Comparison of ENCODE assay signal across 8 cellular contexts in the genomic region with DNA sequence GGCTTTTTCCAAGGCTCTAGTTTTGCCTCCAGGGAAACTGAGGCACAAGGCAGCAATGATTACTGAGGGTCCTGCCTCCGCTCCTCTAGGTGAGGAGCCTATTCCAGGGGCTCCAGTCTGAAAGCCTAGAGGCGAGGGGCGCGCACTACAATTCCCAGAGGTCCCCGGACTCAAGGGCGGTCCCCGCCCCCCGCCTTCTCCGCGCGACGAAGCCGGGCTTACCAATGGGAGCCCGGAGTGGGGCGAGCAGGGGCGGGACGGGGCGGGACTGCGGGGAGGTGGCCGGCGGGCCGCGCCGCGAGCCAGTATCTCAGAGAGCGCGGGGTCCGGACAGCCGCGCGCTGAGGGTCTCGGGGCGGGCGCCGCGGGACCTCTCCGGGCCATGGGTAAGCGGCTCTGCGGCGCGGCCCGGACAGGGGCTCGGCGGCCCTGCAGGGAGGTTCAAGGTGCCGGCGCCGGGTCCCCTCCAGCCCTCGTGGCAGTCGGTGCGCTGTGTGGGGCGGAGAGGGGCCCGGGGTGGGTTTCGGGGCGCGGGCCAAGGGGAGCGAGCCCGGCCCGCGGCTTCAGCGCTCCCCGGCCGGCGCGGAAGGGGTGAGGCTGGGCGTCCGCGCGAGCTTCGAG. TPM values are rescaled to one million over a fixed set of nuclear protein-coding genes. Genes with fewer than 3 reads are reported as not detected.
DNase-seq lines count a peak whose midpoint lies in the region; ATAC-seq and TF ChIP-seq lines count a peak whose summit lies in the region.

TSS of gene ARID5A (plus strand) at position 308 of the 621 bp plus-strand sequence. CDS start at position 383, 75 bp downstream.

- H3K4me3 ChIP-seq in urinary bladder (ENCODE audit: low read depth, low read length) = peak within 1 kb of the TSS; percentile 87

- H3K27me3 Mint-ChIP-seq in T-helper 1 cell treated with Interleukin-12 subunit alpha and Interleukin-12 subunit beta and Interleukin-4 antibody, amounts not matched to agents 30 μg/mL and 1 μg/mL, for 36 hours (ENCODE audit: low read depth) = no peaks in the 10 kb centered on the region

- peaks cover 30% of the 10 kb centered on the region for H3K36me3 Mint-ChIP-seq in T-helper 1 cell treated with Interleukin-12 subunit alpha and Interleukin-12 subunit beta and Interleukin-4 antibody, amounts not matched to agents 30 μg/mL and 1 μg/mL, for 36 hours (ENCODE audit: low read depth)

- peak within 1 kb of the TSS; percentile 97 for H3K27ac Mint-ChIP-seq in T-helper 1 cell treated with Interleukin-12 subunit alpha and Interleukin-12 subunit beta and Interleukin-4 antibody, amounts not matched to agents 30 μg/mL and 1 μg/mL, for 36 hours

- WGBS in urinary bladder = 1% methylated on average over 69 of the region's 69 CpGs

- TF ChIP-seq CTCF in GM13977 (IDR thresholded peaks at IDR 0.05; ENCODE audit: extremely low read depth, insufficient read depth, missing control alignments) = no peak

- H3K27ac ChIP-seq in urinary bladder (ENCODE audit: low read depth) = peak within 1 kb of the TSS; percentile 88

- peak within 1 kb of the TSS; percentile 98 for H3K4me3 Mint-ChIP-seq in T-helper 1 cell treated with Interleukin-12 subunit alpha and Interleukin-12 subunit beta and Interleukin-4 antibody, amounts not matched to agents 30 μg/mL and 1 μg/mL, for 36 hours

- DNase-seq in GM13977 (ENCODE audit: low spot score) (peak; percentile 93), NCI-H146 (lab: John Stamatoyannopoulos, UW) (peak; percentile 87), amniotic epithelial cell (ENCODE audit: low read depth) (peak; percentile 78), left ventricle myocardium superior (peak; percentile 98), pulmonary artery endothelial cell (ENCODE audit: low read depth, low spot score) (peak; percentile 72)

- peaks cover 4% of the 10 kb centered on the region for H3K4me1 ChIP-seq in urinary bladder (ENCODE audit: insufficient read depth)

- H3K9me3 Mint-ChIP-seq in T-helper 1 cell treated with Interleukin-12 subunit alpha and Interleukin-12 subunit beta and Interleukin-4 antibody, amounts not matched to agents 30 μg/mL and 1 μg/mL, for 36 hours = no peaks in the 10 kb centered on the region

- ATAC-seq in HG02852 (IDR thresholded peaks at IDR 0.05; ENCODE audit: unreplicated experiment) = peak; percentile 66
- peak; percentile 78 for ATAC-seq in left ventricle myocardium superior

- peaks cover 60% of the 10 kb centered on the region for H3K4me1 Mint-ChIP-seq in T-helper 1 cell treated with Interleukin-12 subunit alpha and Interleukin-12 subunit beta and Interleukin-4 antibody, amounts not matched to agents 30 μg/mL and 1 μg/mL, for 36 hours (ENCODE audit: low read depth)

- H3K36me3 ChIP-seq in urinary bladder (ENCODE audit: insufficient read depth) = no peaks in the 10 kb centered on the region

- in situ Hi-C loops in GM13977 (cut with MboI; ENCODE audit: low pct_unique_long_range_greater_than_20kb, low sequenced_read_pairs, unreplicated experiment) = no loop called here

- intact Hi-C loops in left ventricle myocardium superior (cut with micrococcal nuclease) = no loop called here

RNA-seq across cellular contexts. Expression of gene ARID5A, which starts in this region (rescaled TPM):
- 6.9 TPM for total RNA-seq in left ventricle myocardium superior
- 10.0 and 10.9 TPM in 2 replicates for total RNA-seq in pulmonary artery endothelial cell
- total RNA-seq in urinary bladder = 10.7 TPM
- polyA plus RNA-seq in urinary bladder = 50.8 TPM

Comparison
In these comparisons a context has a peak if more than half of its experiments do, and no peak if none do; other contexts are left out.
1. Peak in every context shown above with its lines: DNase-seq, ATAC-seq, H3K4me3 ChIP-seq and H3K27ac ChIP-seq.